Comparison of ENCODE assay signal across 28 cellular contexts in the genomic region with DNA sequence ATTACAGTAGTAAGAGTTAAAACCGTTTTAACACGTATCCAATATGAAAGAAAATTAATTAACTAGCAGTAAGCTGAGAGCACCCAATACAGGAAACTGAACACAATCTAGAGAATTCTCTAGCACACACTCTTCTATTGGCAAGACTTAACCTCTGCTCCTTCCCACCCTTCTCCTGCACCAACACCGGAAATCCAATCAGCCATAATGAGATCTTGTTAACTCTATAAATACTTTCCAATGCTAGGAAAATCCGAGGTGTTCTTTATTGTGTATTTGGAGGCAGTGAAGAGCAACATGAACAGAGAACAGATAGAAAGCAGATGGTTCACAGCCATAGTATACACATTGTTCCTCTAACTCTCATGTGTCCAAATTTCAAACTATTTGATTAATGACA.
"Had no signal": no experiment of that assay in that cellular context is flagged by ENCODE, and none has a peak within 500 bp of the region (broad histone marks: within the 10 kb centered on the region; RNA-seq: fewer than 3 reads in every experiment).

No MANE protein-coding gene starts in this region.

- FAIRE-seq: islet of Langerhans, kidney had no signal

- DNase-seq: hypothalamus; immature natural killer cell; kidney; left colon; left lung; lower lobe of right lung; mammary epithelial cell; mesenchymal stem cell; naive thymus-derived CD8-positive, alpha-beta T cell; occipital lobe; ovary; stimulated activated CD4-positive, alpha-beta T cell treated with anti-CD3 and anti-CD28 coated beads, Interleukin-12 subunit alpha, Interleukin-12 subunit beta, amount 100 ng/mL, for 4 hours; stimulated activated CD4-positive, alpha-beta T cell treated with anti-CD3 and anti-CD28 coated beads, Interleukin-15, amount 100 ng/mL, for 24 hours; stimulated activated CD4-positive, alpha-beta T cell treated with anti-CD3 and anti-CD28 coated beads, Interleukin-2, amount 100 ng/mL, for 24 hours; stimulated activated CD4-positive, alpha-beta T cell treated with anti-CD3 and anti-CD28 coated beads, Interleukin-4, amount 100 ng/mL, for 1 hour; stimulated activated naive B cell treated with anti-CD40 and anti-IgM and Interleukin-4, amounts not matched to agents 10 μg/mL and 1 μg/mL and 100 μg/mL, for 72 hours; stimulated activated naive CD8-positive, alpha-beta T cell treated with anti-CD3 and anti-CD28 coated beads, Interleukin-15, Interleukin-2, amounts not matched to agents 100 U/mL and 50 U/mL, for 24 hours; stomach; testis; thyroid gland; transverse colon; upper lobe of left lung had no signal

- H3K9me3 ChIP-seq: left lung, lower lobe of right lung, neutrophil, ovary, right atrium auricular region, stomach, testis, thyroid gland, transverse colon, upper lobe of left lung, vagina had no signal

- H3K4me1 ChIP-seq: left lung, lower lobe of right lung, right atrium auricular region, stomach, testis, thyroid gland, transverse colon, upper lobe of left lung, vagina had no signal

- H3K27ac ChIP-seq: left lung, lower lobe of right lung, neutrophil, ovary, right atrium auricular region, skin epidermis, stomach, testis, thyroid gland, transverse colon, upper lobe of left lung, vagina had no signal

- H3K27me3 ChIP-seq: left lung, neutrophil, ovary, right atrium auricular region, stomach, testis, thyroid gland, transverse colon, upper lobe of left lung, vagina had no signal

- H3K4me3 ChIP-seq: left lung, lower lobe of right lung, ovary, right atrium auricular region, skin epidermis, stomach, testis, thyroid gland, transverse colon, upper lobe of left lung, vagina had no signal

- ATAC-seq: left colon; left lung; lower lobe of right lung; naive thymus-derived CD8-positive, alpha-beta T cell; sciatic nerve; stimulated activated naive B cell treated with anti-CD40 and anti-IgM and Interleukin-4, amounts not matched to agents 10 μg/mL and 1 μg/mL and 100 μg/mL, for 72 hours; stimulated activated naive CD8-positive, alpha-beta T cell treated with anti-CD3 and anti-CD28 coated beads, Interleukin-15, Interleukin-2, amounts not matched to agents 100 U/mL and 50 U/mL, for 24 hours had no signal

- H3K36me3 ChIP-seq: left lung, lower lobe of right lung, neutrophil, ovary, right atrium auricular region, stomach, thyroid gland, transverse colon, upper lobe of left lung, vagina had no signal
